In genomic region chr12:122123761-122124145, GRCh38 we compare ENCODE assay signal across 1 cellular context.
TF ChIP-seq lines count a peak whose summit lies in the region.

No MANE protein-coding gene starts in this region.

TF ChIP-seq in WTC11, 78 proteins besides CTCF, POLR2A, EP300 and RAD21 (continued from another document):
- TF ChIP-seq ERG (CRISPR knock-in tag; IDR thresholded peaks at IDR 0.05) = no peak
- TF ChIP-seq NFATC4 (CRISPR knock-in tag; IDR thresholded peaks at IDR 0.05) = no peak
- TF ChIP-seq ATF3 (CRISPR knock-in tag; conservative IDR thresholded peaks at IDR 0.05) = no peak
TF ChIP-seq in WTC11: peak in this region for 0.
